Comparison of ENCODE assay signal across 21 cellular contexts in the genomic region with DNA sequence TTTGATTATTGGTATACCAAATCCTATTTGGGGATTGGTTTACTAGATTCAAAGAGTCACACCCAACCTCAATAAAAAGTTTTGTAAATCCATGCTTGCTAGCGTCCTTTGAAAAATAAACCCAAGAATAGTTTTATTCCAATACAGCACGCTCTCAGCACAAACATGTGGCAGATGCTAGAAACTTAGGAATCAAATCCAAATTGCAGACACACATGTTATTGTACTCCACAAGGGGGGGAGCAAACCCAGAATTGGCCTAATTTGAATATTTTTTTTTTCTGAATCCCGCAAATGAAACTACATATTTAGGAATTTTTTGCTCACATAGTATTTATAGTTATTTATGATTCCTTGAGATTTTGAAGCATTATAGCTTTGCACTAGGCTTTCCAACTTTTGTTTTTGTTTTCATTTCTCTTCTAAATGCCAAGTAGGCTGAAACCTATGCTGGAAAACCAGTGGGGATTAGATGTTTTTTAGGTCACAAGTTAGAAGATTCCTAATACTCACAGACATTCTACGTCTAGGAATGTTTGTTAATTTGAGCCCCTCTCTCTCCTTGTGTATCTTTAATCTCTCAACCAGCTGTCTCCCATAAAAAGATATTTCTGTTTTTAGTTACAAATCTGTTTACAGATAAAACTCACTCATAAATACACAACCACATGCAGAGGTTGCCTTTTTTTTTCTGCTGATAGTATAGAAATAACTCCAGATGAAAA. TPM values are rescaled to one million over a fixed set of nuclear protein-coding genes. Genes with fewer than 3 reads are reported as not detected.
A peak's percentile ranks its signal among the peaks of the same experiment; 100 is the strongest.
DNase-seq lines count a peak whose midpoint lies in the region; TF ChIP-seq lines count a peak whose summit lies in the region.
"Had no signal": no experiment of that assay in that cellular context is flagged by ENCODE, and none has a peak within 500 bp of the region (broad histone marks: within the 10 kb centered on the region; RNA-seq: fewer than 3 reads in every experiment).

No MANE protein-coding gene starts in this region.

- CTCF ChIA-PET in AG04450 (lab: Charles Lee), result interaction anchor here (1.2 kb wide), 1 partner anchor 25 kb away, joined by 3 read pairs; no protein-coding TSS in a partner anchor
- CTCF ChIA-PET in activated naive CD4-positive, alpha-beta T cell treated with anti-CD3 and anti-CD28 coated beads for 36 hours (lab: Charles Lee), result no interaction called here

- intact Hi-C loops in activated naive CD4-positive, alpha-beta T cell treated with anti-CD3 and anti-CD28 coated beads for 36 hours (cut with micrococcal nuclease), result no loop called here

- H3K27me3 ChIP-seq in AG04450 (ENCODE audit: control insufficient read depth, insufficient read depth, low read length), result peaks cover 3% of the 10 kb centered on the region
- H3K27me3 ChIP-seq: transverse colon had no signal

- POLR2A ChIA-PET in AG04450 (lab: Yijun Ruan, JAX), result no interaction called here

- H3K4me3 Mint-ChIP-seq in chondrocyte (ENCODE audit: unreplicated experiment), result no peak overlapping the region
- H3K4me3 Mint-ChIP-seq in activated naive CD4-positive, alpha-beta T cell treated with anti-CD3 and anti-CD28 coated beads for 36 hours, result no peak overlapping the region
- H3K4me3 Mint-ChIP-seq: activated naive CD8-positive, alpha-beta T cell; activated T-helper 1 cell treated with anti-CD3 and anti-CD28 coated beads, Interleukin-12 subunit alpha, Interleukin-12 subunit beta, Interleukin-2, Interleukin-4 antibody, amounts not matched to agents 30 ng/mL and 10 ng/mL and 1 ng/mL, durations not matched to agents 14 hours and 24 hours and 36 hours; endodermal cell; memory B cell; stimulated activated naive CD8-positive, alpha-beta T cell treated with anti-CD3 and anti-CD28 coated beads, Interleukin-15, Interleukin-2, amounts not matched to agents 100 ng/mL and 50 ng/mL, for 24 hours; T-cell had no signal

- H3K4me3 ChIP-seq in AG04450 (ENCODE audit: low read depth, low read length), result no peak overlapping the region
- no peak overlapping the region for H3K4me3 ChIP-seq in coronary artery
- H3K4me3 ChIP-seq: prostate gland, transverse colon had no signal

- TF ChIP-seq CTCF in AG04450 (IDR thresholded peaks at IDR 0.05; ENCODE audit: low read depth, low read length) (0 out of 2 replicates have a peak, but pooled peaks have one; percentile 13), chondrocyte (IDR thresholded peaks at IDR 0.05) (peak; percentile 67), coronary artery (IDR thresholded peaks at IDR 0.05) (no peak)

- no peaks in the 10 kb centered on the region for H3K9me3 ChIP-seq in AG04450 (ENCODE audit: control insufficient read depth, insufficient read depth, low read length)
- H3K9me3 ChIP-seq: prostate gland, transverse colon had no signal

- H3K27ac ChIP-seq in AG04450 (ENCODE audit: low read depth, low read length) (no peak overlapping the region), coronary artery (no peak overlapping the region)
- H3K27ac ChIP-seq: prostate gland had no signal

- peaks cover 42% of the 10 kb centered on the region for H3K4me1 Mint-ChIP-seq in chondrocyte (ENCODE audit: low read depth)
- no peaks in the 10 kb centered on the region for H3K4me1 Mint-ChIP-seq in activated naive CD4-positive, alpha-beta T cell treated with anti-CD3 and anti-CD28 coated beads for 36 hours (ENCODE audit: low read depth)
- H3K4me1 Mint-ChIP-seq: endodermal cell, memory B cell, T-cell had no signal

- no peaks in the 10 kb centered on the region for H3K36me3 Mint-ChIP-seq in chondrocyte (ENCODE audit: low read depth)
- H3K36me3 Mint-ChIP-seq in activated naive CD4-positive, alpha-beta T cell treated with anti-CD3 and anti-CD28 coated beads for 36 hours (ENCODE audit: low read depth), result no peaks in the 10 kb centered on the region
- H3K36me3 Mint-ChIP-seq: activated naive CD8-positive, alpha-beta T cell; memory B cell; T-cell had no signal

- no peak for DNase-seq in AG04450 (ENCODE audit: low read depth, low spot score)
- DNase-seq in EH (ENCODE audit: low read depth), result peak; percentile 7
- DNase-seq in chondrocyte (ENCODE audit: low spot score), result no peak
- DNase-seq in myocyte (ENCODE audit: low read depth), result peak; percentile 29
- no peak for DNase-seq in coronary artery (ENCODE audit: low spot score)
- no peak for DNase-seq in activated naive CD4-positive, alpha-beta T cell treated with anti-CD3 and anti-CD28 coated beads for 36 hours
- no peak for DNase-seq in activated effector memory CD4-positive, alpha-beta T cell treated with Interleukin-2 at 50 U/mL for 16 hours
- no peak for DNase-seq in NCI-H1048 (lab: John Stamatoyannopoulos, UW)
- DNase-seq: AML-193; endodermal cell; NCI-H1417; NCI-H2107; NCI-H526; stimulated activated CD4-positive, alpha-beta T cell treated with anti-CD3 and anti-CD28 coated beads, Interleukin-4, amount 100 ng/mL, for 24 hours; T-cell; transverse colon had no signal

- H3K27ac Mint-ChIP-seq in chondrocyte (ENCODE audit: unreplicated experiment), result peak overlapping the region; percentile 61
- H3K27ac Mint-ChIP-seq in activated naive CD4-positive, alpha-beta T cell treated with anti-CD3 and anti-CD28 coated beads for 36 hours, result no peak overlapping the region
- H3K27ac Mint-ChIP-seq: activated naive CD8-positive, alpha-beta T cell; activated T-helper 1 cell treated with anti-CD3 and anti-CD28 coated beads, Interleukin-12 subunit alpha, Interleukin-12 subunit beta, Interleukin-2, Interleukin-4 antibody, amounts not matched to agents 30 ng/mL and 10 ng/mL and 1 ng/mL, durations not matched to agents 14 hours and 24 hours and 36 hours; endodermal cell; memory B cell; stimulated activated naive CD8-positive, alpha-beta T cell treated with anti-CD3 and anti-CD28 coated beads, Interleukin-15, Interleukin-2, amounts not matched to agents 100 ng/mL and 50 ng/mL, for 24 hours; T-cell had no signal

- no peaks in the 10 kb centered on the region for H3K27me3 Mint-ChIP-seq in chondrocyte (ENCODE audit: low read depth)
- no peaks in the 10 kb centered on the region for H3K27me3 Mint-ChIP-seq in activated naive CD4-positive, alpha-beta T cell treated with anti-CD3 and anti-CD28 coated beads for 36 hours (ENCODE audit: low read depth)
- H3K27me3 Mint-ChIP-seq: activated naive CD8-positive, alpha-beta T cell; memory B cell; stimulated activated naive CD8-positive, alpha-beta T cell treated with anti-CD3 and anti-CD28 coated beads, Interleukin-15, Interleukin-2, amounts not matched to agents 100 ng/mL and 50 ng/mL, for 24 hours; T-cell had no signal

- no peaks in the 10 kb centered on the region for H3K9me3 Mint-ChIP-seq in chondrocyte (ENCODE audit: low read depth)
- H3K9me3 Mint-ChIP-seq in activated naive CD4-positive, alpha-beta T cell treated with anti-CD3 and anti-CD28 coated beads for 36 hours, result peaks cover 5% of the 10 kb centered on the region
- H3K9me3 Mint-ChIP-seq: activated T-helper 1 cell treated with anti-CD3 and anti-CD28 coated beads, Interleukin-12 subunit alpha, Interleukin-12 subunit beta, Interleukin-2, Interleukin-4 antibody, amounts not matched to agents 30 ng/mL and 10 ng/mL and 1 ng/mL, durations not matched to agents 14 hours and 24 hours and 36 hours; endodermal cell had no signal

RNA-seq across cellular contexts. Expression of a gene that starts 59.3 kb away (rescaled TPM):
- 276 and 306 TPM in 2 replicates for polyA plus RNA-seq in AG04450 (2011; rRNA removed)
- polyA minus RNA-seq in AG04450 (2011; rRNA and poly(A)+ RNA removed), result 713 and 756 TPM in 2 replicates
- total RNA-seq in chondrocyte, result 936 to 1,062 TPM (median 970 TPM) in 3 replicates
- total RNA-seq in myocyte, result 67.8 and 113 TPM in 2 replicates
- 176 TPM for polyA plus RNA-seq in myocyte (2012)
- not detected for total RNA-seq in activated naive CD4-positive, alpha-beta T cell treated with anti-CD3 and anti-CD28 coated beads for 36 hours
- total RNA-seq: activated T-helper 1 cell treated with anti-CD3 and anti-CD28 coated beads, Interleukin-12 subunit alpha, Interleukin-12 subunit beta, Interleukin-2, Interleukin-4 antibody, amounts not matched to agents 30 ng/mL and 10 ng/mL and 1 ng/mL, durations not matched to agents 14 hours and 24 hours and 36 hours had no signal

Comparison
In these comparisons a context has a peak if more than half of its experiments do, and no peak if none do; other contexts are left out.
1. DNase-seq: peak in EH (single experiment) and myocyte (single experiment); none in AG04450 (single experiment), chondrocyte (single experiment), coronary artery (single experiment), activated naive CD4-positive, alpha-beta T cell treated with anti-CD3 and anti-CD28 coated beads for 36 hours (single experiment), activated effector memory CD4-positive, alpha-beta T cell treated with Interleukin-2 at 50 U/mL for 16 hours (single experiment) and NCI-H1048 (single experiment).
2. RNA of a gene that starts 59.3 kb away (total RNA-seq): 936 to 1,062 TPM in chondrocyte and 67.8 to 113 TPM in myocyte; not detected in activated naive CD4-positive, alpha-beta T cell treated with anti-CD3 and anti-CD28 coated beads for 36 hours; every median in the first group is over 10 times any median in the second.